In the genomic region with DNA sequence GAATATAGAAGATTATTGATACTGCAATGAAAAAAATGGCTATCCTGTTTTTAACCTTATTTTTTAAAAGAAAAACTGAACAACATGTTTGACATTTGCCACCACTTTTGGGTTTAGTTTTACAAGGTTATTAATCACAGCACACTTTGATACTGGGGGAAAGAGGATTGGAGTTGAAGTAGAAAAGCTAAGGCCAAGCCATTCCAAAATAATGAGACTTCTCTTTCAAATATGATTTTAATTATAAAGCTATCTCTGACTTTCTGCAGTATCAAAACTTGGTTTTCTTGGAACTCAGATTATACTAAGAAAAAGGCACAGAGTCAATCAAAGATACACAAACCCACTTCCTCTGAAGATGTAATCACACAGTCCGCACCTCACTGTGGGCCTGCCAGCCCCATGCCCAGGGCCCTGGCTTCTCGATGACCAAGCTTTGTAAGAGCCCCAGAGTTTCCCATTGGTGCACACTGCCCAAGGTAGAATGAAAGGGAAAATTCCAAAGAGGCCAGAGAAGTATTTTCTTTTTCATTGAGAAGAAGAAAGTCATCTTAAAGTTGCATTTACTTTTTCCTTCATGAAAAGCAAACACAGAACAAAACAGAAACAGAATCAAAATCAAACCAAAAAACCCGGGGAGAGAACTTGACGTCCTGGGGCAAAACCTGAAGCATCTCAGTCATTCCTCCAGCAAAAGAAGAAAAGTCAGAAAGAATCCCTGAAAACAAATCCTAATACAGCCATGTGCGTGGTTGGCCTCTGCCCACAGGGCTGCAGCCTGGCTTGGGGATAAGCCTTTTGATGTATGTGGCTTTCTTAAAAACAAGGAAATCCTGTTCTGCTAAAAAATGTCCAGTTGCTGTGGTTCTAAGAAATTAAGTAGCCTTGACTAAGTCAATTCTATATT, we compare ENCODE assay signal across 11 cellular contexts.
DNase-seq lines count a peak whose midpoint lies in the region; ATAC-seq, FAIRE-seq and TF ChIP-seq lines count a peak whose summit lies in the region.
"Had no signal": no experiment of that assay in that cellular context is flagged by ENCODE, and none has a peak within 500 bp of the region (broad histone marks: within the 10 kb centered on the region; RNA-seq: fewer than 3 reads in every experiment).

No MANE protein-coding gene starts in this region.

- DNase-seq in ELF-1 (ENCODE audit: low read depth, low spot score), result peak; percentile 58
- DNase-seq in activated CD4-positive, alpha-beta T cell treated with anti-CD3 and anti-CD28 coated beads for 48 hours, result peak; percentile 55
- DNase-seq in small intestine, result peak; percentile 48
- DNase-seq in H9, result no peak
- no peak for DNase-seq in NOMO-1 treated with DMSO at 0.1 percent for 48 hours (lab: John Stamatoyannopoulos, UW; ENCODE audit: unreplicated experiment)
- DNase-seq in SW480 (ENCODE audit: low spot score), result no peak
- DNase-seq: amygdala; stimulated activated CD4-positive, alpha-beta T cell treated with anti-CD3 and anti-CD28 coated beads, Interleukin-12 subunit alpha, Interleukin-12 subunit beta, amount 100 ng/mL, for 4 hours had no signal

- H3K4me1 ChIP-seq in small intestine (ENCODE audit: control insufficient read depth in 2 of 2, insufficient read depth in 1 of 2, low read depth in 1 of 2, low read length in 1 of 2), result peaks cover 3 to 5% of the 10 kb centered on the region in 2 donors
- H3K4me1 ChIP-seq in H9 (ENCODE audit: insufficient read depth, low read length), result no peaks in the 10 kb centered on the region

- H4K5ac ChIP-seq in H9 (ENCODE audit: insufficient read length, low read depth, low read length), result no peak overlapping the region

- H2BK20ac ChIP-seq in H9 (ENCODE audit: low read depth, low read length, poor library complexity, severe bottlenecking), result no peak overlapping the region

- no peaks in the 10 kb centered on the region for H3K36me3 ChIP-seq in small intestine (ENCODE audit: control insufficient read depth in 2 of 2, insufficient read depth in 2 of 2, low read length in 2 of 2)

- no peak overlapping the region for H2AFZ ChIP-seq in H9 (ENCODE audit: low read length)

- TF ChIP-seq CTCF in H9 (conservative IDR thresholded peaks at IDR 0.05), result no peak

- H3K4me3 ChIP-seq in small intestine (ENCODE audit: low read depth in 1 of 2, low read length in 2 of 2), result no peak overlapping the region

- FAIRE-seq in small intestine (lab: Jason Lieb, UNC), result no peak

- H3K27ac ChIP-seq in small intestine (ENCODE audit: low read depth in 1 of 2, low read length in 1 of 2) (peak overlapping the region in 1 of 2 donors; percentile 79), H9 (ENCODE audit: insufficient read length, low read depth, low read length) (no peak overlapping the region)

- H3K23me2 ChIP-seq in H9 (ENCODE audit: insufficient read length, low read depth, low read length, poor library complexity, severe bottlenecking), result no peaks in the 10 kb centered on the region

- H3K9me3 Mint-ChIP-seq in dendritic cell treated with granulocyte-macrophage colony-stimulating factor and Interleukin-4, amounts not matched to agents 40 ng/mL and 50 ng/mL, for 4 days, result no peaks in the 10 kb centered on the region
- peaks cover 2 to 3% of the 10 kb centered on the region in 2 experiments; a peak in 2 of 5 replicates for H3K9me3 Mint-ChIP-seq in H9

- no peak overlapping the region for H2BK15ac ChIP-seq in H9 (ENCODE audit: low read depth, low read length)

- H3K4me3 Mint-ChIP-seq in dendritic cell treated with granulocyte-macrophage colony-stimulating factor and Interleukin-4, amounts not matched to agents 40 ng/mL and 50 ng/mL, for 4 days, result no peak overlapping the region
- no peak overlapping the region for H3K4me3 Mint-ChIP-seq in H9
- H3K4me3 Mint-ChIP-seq: memory B cell had no signal

- H3K36me3 Mint-ChIP-seq in dendritic cell treated with granulocyte-macrophage colony-stimulating factor and Interleukin-4, amounts not matched to agents 40 ng/mL and 50 ng/mL, for 4 days (ENCODE audit: low read depth), result no peaks in the 10 kb centered on the region
- H3K36me3 Mint-ChIP-seq in H9 (ENCODE audit: insufficient read depth in 1 of 3, low read depth in 3 of 3), result peaks cover 0 to 5% (median 0%) of the 10 kb centered on the region in 3 experiments; a peak in 1 of 7 replicates
- H3K36me3 Mint-ChIP-seq: memory B cell had no signal

- H3K79me2 ChIP-seq in H9 (ENCODE audit: insufficient read depth, low read length), result no peaks in the 10 kb centered on the region

- no peak overlapping the region for H4K8ac ChIP-seq in H9 (replicated peaks; ENCODE audit: insufficient read length, low read depth, low read length)

- no peak overlapping the region for H2BK120ac ChIP-seq in H9 (ENCODE audit: low read depth, low read length, poor library complexity, severe bottlenecking)

- intact Hi-C loops in dendritic cell treated with granulocyte-macrophage colony-stimulating factor and Interleukin-4, amounts not matched to agents 40 ng/mL and 50 ng/mL, for 4 days (cut with micrococcal nuclease), result no loop called here

- 60 to 77% (median 69%) methylated on average over 5 of the region's 5 CpGs for WGBS in small intestine, 3 donors
- WGBS in H9 (ENCODE audit: extremely low coverage, insufficient read length, low lambda C conversion rate), result no CpG with 5 or more reads among the region's 5 CpGs

- H3K4ac ChIP-seq in H9 (ENCODE audit: low read depth, low read length), result no peak overlapping the region

- H4K91ac ChIP-seq in H9 (ENCODE audit: insufficient read length, low read depth, low read length), result no peak overlapping the region

- no peak overlapping the region for H3K4me2 ChIP-seq in H9 (ENCODE audit: insufficient read depth, insufficient read length, low read length)

- H3K23ac ChIP-seq in H9 (ENCODE audit: insufficient read length, low read depth, low read length), result no peak overlapping the region

- H2BK5ac ChIP-seq in H9 (ENCODE audit: insufficient read length, low read length), result no peak overlapping the region

- H2BK12ac ChIP-seq in H9 (ENCODE audit: insufficient read length, low read depth, low read length), result no peak overlapping the region

- peaks cover 2% of the 10 kb centered on the region for H3K27me3 Mint-ChIP-seq in dendritic cell treated with granulocyte-macrophage colony-stimulating factor and Interleukin-4, amounts not matched to agents 40 ng/mL and 50 ng/mL, for 4 days
- H3K27me3 Mint-ChIP-seq in H9 (ENCODE audit: low read depth), result no peaks in the 10 kb centered on the region
- H3K27me3 Mint-ChIP-seq: memory B cell had no signal

- no peak overlapping the region for H3T11ph ChIP-seq in H9 (ENCODE audit: low read length)

- no peak for ATAC-seq in GM21737 (IDR thresholded peaks at IDR 0.05; ENCODE audit: unreplicated experiment)

- no peak overlapping the region for H3K9ac ChIP-seq in H9 (ENCODE audit: extremely low read depth, insufficient read length, low read length)

- H3K4me1 Mint-ChIP-seq in dendritic cell treated with granulocyte-macrophage colony-stimulating factor and Interleukin-4, amounts not matched to agents 40 ng/mL and 50 ng/mL, for 4 days (ENCODE audit: low read depth), result peaks cover 20% of the 10 kb centered on the region
- H3K4me1 Mint-ChIP-seq in H9, result peaks cover 8% of the 10 kb centered on the region in 2 experiments
- H3K4me1 Mint-ChIP-seq: memory B cell had no signal

- H3K27ac Mint-ChIP-seq in dendritic cell treated with granulocyte-macrophage colony-stimulating factor and Interleukin-4, amounts not matched to agents 40 ng/mL and 50 ng/mL, for 4 days, result peak overlapping the region; percentile 82
- H3K27ac Mint-ChIP-seq in H9, result peak overlapping the region in 1 of 3 experiments; percentile 45; a peak in 3 of 7 replicates
- H3K27ac Mint-ChIP-seq: memory B cell had no signal

- H3K27me3 ChIP-seq in small intestine (ENCODE audit: control insufficient read depth in 2 of 2, insufficient read depth in 2 of 2, low read length in 2 of 2) (no peaks in the 10 kb centered on the region), H9 (ENCODE audit: insufficient read depth, low read length) (no peaks in the 10 kb centered on the region)

- H3K9me3 ChIP-seq in small intestine (ENCODE audit: control insufficient read depth, low read depth) (no peaks in the 10 kb centered on the region), H9 (ENCODE audit: control insufficient read depth, low read depth, low read length) (no peaks in the 10 kb centered on the region)

- H3K18ac ChIP-seq in H9 (ENCODE audit: insufficient read length, low read depth, low read length), result no peak overlapping the region

- H3K14ac ChIP-seq in H9 (ENCODE audit: insufficient read depth, low read length), result no peak overlapping the region

- H3K56ac ChIP-seq in H9 (ENCODE audit: insufficient read length, low read depth, low read length), result no peak overlapping the region

- H3K79me1 ChIP-seq in H9 (ENCODE audit: insufficient read depth, low read depth, low read length, poor library complexity, severe bottlenecking), result no peaks in the 10 kb centered on the region

- H4K20me1 ChIP-seq in H9 (ENCODE audit: control insufficient read depth, insufficient read depth, insufficient read length), result no peaks in the 10 kb centered on the region

- H2AK5ac ChIP-seq in H9 (ENCODE audit: insufficient read length, low read length), result no peak overlapping the region

Comparison
In these comparisons a context has a peak if more than half of its experiments do, and no peak if none do; other contexts are left out.
1. DNase-seq: peak in ELF-1 (single experiment), activated CD4-positive, alpha-beta T cell treated with anti-CD3 and anti-CD28 coated beads for 48 hours (single experiment) and small intestine (single experiment); none in H9 (single experiment), NOMO-1 treated with DMSO at 0.1 percent for 48 hours (single experiment) and SW480 (single experiment).